In the genomic region with DNA sequence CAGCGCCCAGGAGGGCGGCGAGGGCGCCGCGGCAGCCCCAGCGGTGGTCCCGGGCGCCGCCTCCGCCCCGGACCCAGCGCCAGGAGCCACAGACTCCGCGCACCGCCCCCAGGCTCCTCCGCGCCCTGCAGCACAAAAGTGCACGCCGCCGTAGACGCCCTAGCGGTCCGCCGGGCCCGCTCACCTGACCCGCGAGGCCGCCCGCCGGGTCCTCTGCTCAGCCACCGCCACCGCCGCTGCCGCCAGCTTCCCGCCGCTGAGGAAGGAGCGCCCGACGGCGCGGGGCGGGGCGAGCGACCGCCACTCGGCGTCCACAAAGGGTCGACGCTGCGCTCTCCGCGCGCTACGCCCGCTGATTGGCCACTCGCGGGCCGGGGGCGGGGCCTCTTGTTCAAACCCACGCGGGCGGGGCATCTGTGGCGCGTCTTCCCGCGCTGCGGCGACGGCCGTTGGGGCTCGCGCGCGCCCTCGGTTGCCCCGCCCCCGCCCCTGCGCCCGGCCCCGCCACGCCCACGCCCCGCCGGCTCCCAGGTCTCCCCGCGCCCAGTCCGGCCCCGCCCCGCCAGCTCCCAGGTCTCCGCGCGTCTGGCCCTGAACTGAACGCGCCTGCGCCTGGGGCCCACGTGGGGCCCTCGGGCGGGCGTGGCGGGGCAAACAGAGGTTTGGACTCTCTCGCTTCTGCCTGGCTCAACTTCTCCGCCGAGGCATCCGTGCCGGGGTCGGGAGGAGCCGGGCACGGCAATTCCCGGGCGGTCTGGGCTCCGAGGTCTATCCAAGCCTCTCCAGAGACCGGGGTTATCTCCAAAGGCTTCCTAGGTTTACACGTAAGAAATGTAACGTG, we compare ENCODE assay signal across 8 cellular contexts. TPM values are rescaled to one million over a fixed set of nuclear protein-coding genes. Genes with fewer than 3 reads are reported as not detected.
A peak's percentile ranks its signal among the peaks of the same experiment; 100 is the strongest.
DNase-seq lines count a peak whose midpoint lies in the region; ATAC-seq and TF ChIP-seq lines count a peak whose summit lies in the region.

A gene (minus strand): TSS at position 269 of the 841 bp plus-strand sequence. CDS start 9,154 bp downstream, outside the sequence.

- peaks cover 30% of the 10 kb centered on the region for H3F3A ChIP-seq in smooth muscle cell (ENCODE audit: low read depth)

- peaks cover 59% of the 10 kb centered on the region for H3K4me1 ChIP-seq in ACC112 (ENCODE audit: control insufficient read depth, insufficient read depth, low read length, unreplicated experiment)
- peaks cover 23% of the 10 kb centered on the region for H3K4me1 ChIP-seq in iPS-20b (ENCODE audit: insufficient read depth, low read length)
- H3K4me1 ChIP-seq in smooth muscle cell (ENCODE audit: low read depth): peaks cover 33% of the 10 kb centered on the region

- H3K36me3 ChIP-seq in ACC112 (ENCODE audit: insufficient read depth, low read length) (no peaks in the 10 kb centered on the region; the same call in 1 of the 2 replicates), iPS-20b (ENCODE audit: insufficient read depth, low read depth, low read length) (peaks cover 17% of the 10 kb centered on the region), smooth muscle cell (ENCODE audit: low read depth) (no peaks in the 10 kb centered on the region)

- DNase-seq in NCI-H2171 treated with DMSO at 0.1 percent for 48 hours (lab: John Stamatoyannopoulos, UW): peak; percentile 99
- DNase-seq in T47D (ENCODE audit: low read depth in 1 of 2, low spot score in 1 of 2): peak; percentile 99
- peak; percentile 95 for DNase-seq in smooth muscle cell (lab: John Stamatoyannopoulos, UW; ENCODE audit: unreplicated experiment)

- ATAC-seq in GM18870 (IDR thresholded peaks at IDR 0.05; ENCODE audit: unreplicated experiment): peak; percentile 38
- ATAC-seq in HG03108 (IDR thresholded peaks at IDR 0.05; ENCODE audit: unreplicated experiment): peak; percentile 70

- in situ Hi-C loops in T47D (cut with HindIII; ENCODE audit: low pct_unique_long_range_greater_than_20kb, low sequenced_read_pairs): no loop called here

- peak within 1 kb of the TSS; percentile 100 for H3K4me2 ChIP-seq in smooth muscle cell

- H3K79me2 ChIP-seq in ACC112 (ENCODE audit: control insufficient read depth, insufficient read depth, low read length, unreplicated experiment) (peaks cover 62% of the 10 kb centered on the region), smooth muscle cell (ENCODE audit: low read depth) (peaks cover 50% of the 10 kb centered on the region)

- H3K9me3 ChIP-seq in iPS-20b (ENCODE audit: insufficient read depth, low read depth, low read length) (no peaks in the 10 kb centered on the region), smooth muscle cell (replicated peaks; ENCODE audit: low read depth) (no peaks in the 10 kb centered on the region)

- H4K20me1 ChIP-seq in smooth muscle cell (ENCODE audit: low read depth): peaks cover 39% of the 10 kb centered on the region

- H3K27ac ChIP-seq in ACC112 (ENCODE audit: low read depth, low read length) (peak within 1 kb of the TSS; percentile 99), VCaP (peak within 1 kb of the TSS; percentile 92), iPS-20b (ENCODE audit: low read length) (peak within 1 kb of the TSS; percentile 85), smooth muscle cell (ENCODE audit: low read depth) (peak within 1 kb of the TSS; percentile 87)

- H3K4me3 ChIP-seq in ACC112 (ENCODE audit: low read depth, low read length) (peak within 1 kb of the TSS; percentile 100), iPS-20b (ENCODE audit: low read length) (peak within 1 kb of the TSS; percentile 95), smooth muscle cell (peak within 1 kb of the TSS; percentile 90)

- TF ChIP-seq CTCF in VCaP (conservative IDR thresholded peaks at IDR 0.05) (peak; percentile 19; the same call in 1 of the 2 replicates), smooth muscle cell (IDR thresholded peaks at IDR 0.05; ENCODE audit: borderline replicate concordance, insufficient read depth, poor library complexity, severe bottlenecking) (no peak)

- H2AFZ ChIP-seq in ACC112 (ENCODE audit: low read length, unreplicated experiment): peak within 1 kb of the TSS; percentile 87
- peak within 1 kb of the TSS; percentile 81 for H2AFZ ChIP-seq in smooth muscle cell (ENCODE audit: low read depth)

- no peaks in the 10 kb centered on the region for H3K27me3 ChIP-seq in ACC112 (ENCODE audit: insufficient read depth, low read length)
- H3K27me3 ChIP-seq in iPS-20b (ENCODE audit: insufficient read depth, low read length): no peaks in the 10 kb centered on the region
- no peaks in the 10 kb centered on the region for H3K27me3 ChIP-seq in smooth muscle cell (ENCODE audit: low read depth)

- 2% methylated on average over 64 of the region's 115 CpGs for WGBS in smooth muscle cell (ENCODE audit: low lambda C conversion rate)

- H3K9ac ChIP-seq in iPS-20b (ENCODE audit: low read depth, low read length) (peak within 1 kb of the TSS; percentile 96), smooth muscle cell (ENCODE audit: low read depth) (peak within 1 kb of the TSS; percentile 88)

RNA-seq across cellular contexts. Expression of the gene that starts here (rescaled TPM):
- 15.1 and 16.4 TPM in 2 replicates for total RNA-seq in smooth muscle cell
- 19.8 and 23.5 TPM in 2 replicates for polyA plus RNA-seq in smooth muscle cell

Comparison
In these comparisons a context has a peak if more than half of its experiments do, and no peak if none do; other contexts are left out.
1. Peak in every context shown above with its lines: DNase-seq, ATAC-seq, H3K4me3 ChIP-seq and H3K27ac ChIP-seq.